Comparison of ENCODE assay signal across 1 cellular context in genomic region chr2:142190805-142191204, GRCh38.
TF ChIP-seq lines count a peak whose summit lies in the region.

No MANE protein-coding gene starts in this region.

TF ChIP-seq in WTC11, 78 proteins besides CTCF, POLR2A, EP300 and RAD21 (continued from another document):
- no peak for TF ChIP-seq IRF1 (CRISPR knock-in tag; IDR thresholded peaks at IDR 0.05)
